Comparison of ENCODE assay signal across 14 cellular contexts in genomic region chr11:48002565-48002964, GRCh38. TPM values are rescaled to one million over a fixed set of nuclear protein-coding genes. Genes with fewer than 3 reads are reported as not detected.
DNase-seq lines count a peak whose midpoint lies in the region; ATAC-seq, FAIRE-seq and TF ChIP-seq lines count a peak whose summit lies in the region.
"Had no signal": no experiment of that assay in that cellular context is flagged by ENCODE, and none has a peak within 500 bp of the region (broad histone marks: within the 10 kb centered on the region; RNA-seq: fewer than 3 reads in every experiment).

No MANE protein-coding gene starts in this region.

- H3K27ac ChIP-seq in liver (ENCODE audit: low read depth in 1 of 2, low read length in 2 of 2) (peak overlapping the region; percentile 66 to 69), HepG2 (ENCODE audit: extremely low read length, insufficient read depth, low read length) (no peak overlapping the region), esophagus squamous epithelium (peak overlapping the region in 3 of 4 donors; percentile 40 to 69 (median 53))
- H3K27ac ChIP-seq: adrenal gland, KMS-11 had no signal

- TF ChIP-seq POLR2A in HepG2 (IDR thresholded peaks at IDR 0.05; ENCODE audit: insufficient read depth in 1 of 2, low read depth in 2 of 2, low read length in 2 of 2), result no peak
- no peak for TF ChIP-seq POLR2A in esophagus squamous epithelium (IDR thresholded peaks at IDR 0.05)

- H3K9me3 ChIP-seq in liver (ENCODE audit: control insufficient read depth in 4 of 4, low read length in 3 of 4), result no peaks in the 10 kb centered on the region
- no peaks in the 10 kb centered on the region for H3K9me3 ChIP-seq in HepG2 (ENCODE audit: low read length)
- H3K9me3 ChIP-seq in esophagus squamous epithelium, result no peaks in the 10 kb centered on the region
- H3K9me3 ChIP-seq: adrenal gland had no signal

- CTCF ChIA-PET in HepG2 (lab: Yijun Ruan, JAX; ENCODE audit: low intra/inter-chr PET ratio, low total read pairs), result no interaction called here

- no peak for FAIRE-seq in HepG2 (lab: Jason Lieb, UNC)
- FAIRE-seq: frontal cortex had no signal

- no TSS peak for BruUV-seq in HepG2 (replicated peaks; lab: Mats Ljungman, UMichigan)

- H3K4me3 ChIP-seq in liver (ENCODE audit: low read depth in 1 of 3, low read length in 3 of 3), result no peak overlapping the region
- H3K4me3 ChIP-seq in HepG2 (replicated peaks in 1 of 3; ENCODE audit: insufficient read depth in 1 of 3, low read depth in 2 of 3, low read length in 3 of 3), result no peak overlapping the region
- no peak overlapping the region for H3K4me3 ChIP-seq in esophagus squamous epithelium
- H3K4me3 ChIP-seq: adrenal gland, dorsolateral prefrontal cortex had no signal

- WGBS in liver, result 48% methylated on average over 4 of the region's 4 CpGs
- WGBS in HepG2 (ENCODE audit: low lambda C conversion rate), result 70% methylated on average over 4 of the region's 4 CpGs
- 65 to 84% methylated on average over 4 of the region's 4 CpGs for WGBS in esophagus squamous epithelium, 2 donors

- ATAC-seq in HepG2 (no peak), HG03280 (IDR thresholded peaks at IDR 0.05; ENCODE audit: unreplicated experiment) (no peak)

- intact Hi-C loops in HepG2 (cut with micrococcal nuclease; ENCODE audit: unreplicated experiment) (no loop called here), esophagus squamous epithelium (cut with DNase I) (no loop called here)

- H3K4me2 ChIP-seq in HepG2 (ENCODE audit: low read depth, low read length), result no peak overlapping the region
- H3K4me2 ChIP-seq: KMS-11 had no signal

- POLR2A ChIA-PET in HepG2 (lab: Yijun Ruan, JAX), result no interaction called here

- no peak for TF ChIP-seq CTCF in liver (IDR thresholded peaks at IDR 0.05; ENCODE audit: low read depth, low read length, missing input control)
- TF ChIP-seq CTCF in HepG2 (CRISPR knock-in tag; IDR thresholded peaks at IDR 0.05), result no peak
- TF ChIP-seq CTCF in esophagus squamous epithelium (IDR thresholded peaks at IDR 0.05), result no peak

- H3K9ac ChIP-seq in liver (ENCODE audit: low read depth in 1 of 2, low read length in 2 of 2) (peak overlapping the region in 1 of 2 donors; percentile 47), HepG2 (ENCODE audit: insufficient read depth, low read depth, low read length) (no peak overlapping the region)
- H3K9ac ChIP-seq: KMS-11 had no signal

- in situ Hi-C loops in HepG2 (cut with HindIII; ENCODE audit: extremely low pct_ligation_motif_present, low pct_unique_long_range_greater_than_20kb), result no loop called here

- no peak overlapping the region for H2AFZ ChIP-seq in HepG2 (ENCODE audit: low read length)

- no peaks in the 10 kb centered on the region for H4K20me1 ChIP-seq in HepG2 (ENCODE audit: insufficient read depth, low read length)

- H3K4me1 ChIP-seq in liver (ENCODE audit: control insufficient read depth in 4 of 4, insufficient read depth in 4 of 4, low read length in 3 of 4) (peaks cover 27 to 83% (median 70%) of the 10 kb centered on the region in 4 donors), HepG2 (ENCODE audit: insufficient read depth, low read length) (peaks cover 68% of the 10 kb centered on the region), esophagus squamous epithelium (peaks cover 4 to 51% (median 5%) of the 10 kb centered on the region in 3 donors)

- DNase-seq in HepG2 (ENCODE audit: low spot score) (no peak), SHP77 treated with DMSO at 0.1 percent for 48 hours (lab: John Stamatoyannopoulos, UW) (peak; percentile 23), esophagus squamous epithelium (lab: John Stamatoyannopoulos, UW) (no peak), SIG-M5 (lab: John Stamatoyannopoulos, UW) (no peak), D341Med (ENCODE audit: low spot score) (no peak), HPDE6-E6E7 (ENCODE audit: extremely low spot score) (no peak)
- DNase-seq: adrenal gland; dorsolateral prefrontal cortex; kidney glomerular epithelial cell; stimulated activated CD8-positive, alpha-beta memory T cell treated with anti-CD3 and anti-CD28 coated beads, Interleukin-4, amount 100 ng/mL, for 48 hours had no signal

- TF ChIP-seq EP300 in HepG2 (IDR thresholded peaks at IDR 0.05; ENCODE audit: low read depth in 2 of 2, low read length in 2 of 2), result no peak
- no peak for TF ChIP-seq EP300 in HepG2 (CRISPR knock-in tag; IDR thresholded peaks at IDR 0.05; ENCODE audit: borderline replicate concordance)

- no peaks in the 10 kb centered on the region for H3K79me2 ChIP-seq in HepG2 (ENCODE audit: insufficient read depth, low read length)

- no peaks in the 10 kb centered on the region for H3K27me3 ChIP-seq in liver (ENCODE audit: control insufficient read depth in 4 of 4, insufficient read depth in 4 of 4, low read length in 3 of 4)
- H3K27me3 ChIP-seq in HepG2 (ENCODE audit: control insufficient read depth in 1 of 2, insufficient read depth in 2 of 2, low read length in 2 of 2), result no peaks in the 10 kb centered on the region
- no peaks in the 10 kb centered on the region for H3K27me3 ChIP-seq in esophagus squamous epithelium
- H3K27me3 ChIP-seq: adrenal gland, dorsolateral prefrontal cortex had no signal

- TF ChIP-seq RAD21 in liver (IDR thresholded peaks at IDR 0.05), result no peak
- no peak for TF ChIP-seq RAD21 in HepG2 (CRISPR knock-in tag; IDR thresholded peaks at IDR 0.05)

- no peaks in the 10 kb centered on the region for H3K36me3 ChIP-seq in liver (ENCODE audit: control insufficient read depth in 4 of 4, insufficient read depth in 3 of 4, low read depth in 1 of 4, low read length in 3 of 4)
- no peaks in the 10 kb centered on the region for H3K36me3 ChIP-seq in HepG2 (replicated peaks in 1 of 2; ENCODE audit: control insufficient read depth in 1 of 2, insufficient read depth in 2 of 2, low read length in 2 of 2)
- H3K36me3 ChIP-seq in esophagus squamous epithelium, result no peaks in the 10 kb centered on the region
- H3K36me3 ChIP-seq: adrenal gland had no signal

TF ChIP-seq in liver, 16 proteins besides CTCF, POLR2A, EP300 and RAD21:
- no peak for TF ChIP-seq MAX (IDR thresholded peaks at IDR 0.05)
- TF ChIP-seq GABPA (IDR thresholded peaks at IDR 0.05 in 1 of 2, conservative IDR thresholded peaks at IDR 0.05 in 1 of 2), result no peak
- TF ChIP-seq SP1 (IDR thresholded peaks at IDR 0.05), result no peak
- TF ChIP-seq RXRA (IDR thresholded peaks at IDR 0.05), result no peak
- TF ChIP-seq FOXA2 (IDR thresholded peaks at IDR 0.05), result no peak
- TF ChIP-seq JUND (IDR thresholded peaks at IDR 0.05), result no peak

TF ChIP-seq in HepG2, 621 proteins besides CTCF, POLR2A, EP300 and RAD21:
- no peak for TF ChIP-seq RAD51 (IDR thresholded peaks at IDR 0.05; ENCODE audit: borderline replicate concordance)
- TF ChIP-seq SOX6 (IDR thresholded peaks at IDR 0.05), result no peak
- TF ChIP-seq SOX6 (CRISPR knock-in tag; IDR thresholded peaks at IDR 0.05), result no peak
- no peak for TF ChIP-seq AKAP8 (CRISPR knock-in tag; IDR thresholded peaks at IDR 0.05)
TF ChIP-seq in HepG2: peak in this region for 0.

RNA-seq across cellular contexts. Expression of gene PTPRJ, which starts 22.2 kb away (rescaled TPM):
- 10 to 100 TPM; 23.3 to 24.7 TPM for total RNA-seq in liver
- polyA plus RNA-seq in liver, result 1 to 10 TPM; 4.1 to 5.8 TPM
- total RNA-seq in HepG2 (2016; rRNA removed; fragmentation: Illumina TruSeq; extraction: Trizol), result 0.95 and 1.0 TPM in 2 replicates
- total RNA-seq in HepG2 (2016; cell fraction: cytosol; rRNA removed; fragmentation: Illumina TruSeq; extraction: Trizol; ENCODE audit: low read depth), result 0.61 and 0.79 TPM in 2 replicates
- 0.89 and 1.4 TPM in 2 replicates for total RNA-seq in HepG2 (2016; cell fraction: insoluble cytoplasmic fraction; rRNA removed; fragmentation: Illumina TruSeq; extraction: Trizol)
- 0.79 and 1.2 TPM in 2 replicates for total RNA-seq in HepG2 (2016; cell fraction: membrane; rRNA removed; fragmentation: Illumina TruSeq; extraction: Trizol)
- total RNA-seq in HepG2 (2016; cell fraction: nucleus; rRNA removed; fragmentation: Illumina TruSeq; extraction: Trizol), result 1.9 TPM in 2 replicates
- 1.2 and 1.5 TPM in 2 replicates for polyA plus RNA-seq in HepG2 (2011; rRNA removed)
- polyA plus RNA-seq in HepG2 (2011; cell fraction: cytosol; rRNA removed), result 1.1 and 1.5 TPM in 2 replicates
- 1.1 and 1.8 TPM in 2 replicates for polyA plus RNA-seq in HepG2 (2011; cell fraction: nucleus; rRNA removed)
- polyA plus RNA-seq in HepG2 (2012), result 2.1 and 2.2 TPM in 2 replicates
- 0.49 and 0.50 TPM in 2 replicates for polyA plus RNA-seq in HepG2 (2016; cell fraction: cytosol; fragmentation: Illumina TruSeq; extraction: Trizol; ENCODE audit: low read depth)
- polyA plus RNA-seq in HepG2 (2016; cell fraction: insoluble cytoplasmic fraction; fragmentation: Illumina TruSeq; extraction: Trizol; ENCODE audit: low read depth), result 0.56 and 0.70 TPM in 2 replicates
- polyA plus RNA-seq in HepG2 (2016; cell fraction: membrane; fragmentation: Illumina TruSeq; extraction: Trizol; ENCODE audit: low read depth), result 0.86 and 1.2 TPM in 2 replicates
- polyA plus RNA-seq in HepG2 (2016; cell fraction: nucleus; fragmentation: Illumina TruSeq; extraction: Trizol; ENCODE audit: insufficient read depth, low read depth), result 2.0 TPM in 2 replicates
- 1.9 and 21.7 TPM in 2 replicates for polyA minus RNA-seq in HepG2 (2011; rRNA and poly(A)+ RNA removed; ENCODE audit: low replicate concordance)
- polyA minus RNA-seq in HepG2 (2011; cell fraction: cytosol; rRNA and poly(A)+ RNA removed), result 2.8 and 3.1 TPM in 2 replicates
- 2.7 and 3.6 TPM in 2 replicates for polyA minus RNA-seq in HepG2 (2011; cell fraction: nucleus; rRNA and poly(A)+ RNA removed)
- 10 to 100 TPM in 1 of 4 donors, 1 to 10 TPM in 3; 1.7 to 11.6 (median 3.4) TPM for total RNA-seq in esophagus squamous epithelium
